In genomic region chr11:117328414-117329010, GRCh38 we compare ENCODE assay signal across 8 cellular contexts. TPM values are rescaled to one million over a fixed set of nuclear protein-coding genes. Genes with fewer than 3 reads are reported as not detected.
DNase-seq lines count a peak whose midpoint lies in the region; ATAC-seq and TF ChIP-seq lines count a peak whose summit lies in the region.

No MANE protein-coding gene starts in this region.

- H3K36me3 Mint-ChIP-seq in activated T-helper 1 cell treated with anti-CD3 and anti-CD28 coated beads, Interleukin-12 subunit alpha, Interleukin-12 subunit beta, Interleukin-2, Interleukin-4 antibody, amounts not matched to agents 30 ng/mL and 10 ng/mL and 1 ng/mL, durations not matched to agents 14 hours and 24 hours and 36 hours (ENCODE audit: low read depth) = peaks cover 2% of the 10 kb centered on the region

- H3K79me2 ChIP-seq in MM.1S (ENCODE audit: low read length) = no peaks in the 10 kb centered on the region

- no peak overlapping the region for H3K4me3 Mint-ChIP-seq in activated T-helper 1 cell treated with anti-CD3 and anti-CD28 coated beads, Interleukin-12 subunit alpha, Interleukin-12 subunit beta, Interleukin-2, Interleukin-4 antibody, amounts not matched to agents 30 ng/mL and 10 ng/mL and 1 ng/mL, durations not matched to agents 14 hours and 24 hours and 36 hours

- H3K4me3 ChIP-seq in MM.1S (ENCODE audit: low read length) (peak overlapping the region; percentile 76), right cardiac atrium (ENCODE audit: low read length) (peak overlapping the region; percentile 79), skeletal muscle cell (ENCODE audit: low read depth, low read length) (peak overlapping the region; percentile 84)

- H3K4me1 Mint-ChIP-seq in activated T-helper 1 cell treated with anti-CD3 and anti-CD28 coated beads, Interleukin-12 subunit alpha, Interleukin-12 subunit beta, Interleukin-2, Interleukin-4 antibody, amounts not matched to agents 30 ng/mL and 10 ng/mL and 1 ng/mL, durations not matched to agents 14 hours and 24 hours and 36 hours (ENCODE audit: low read depth) = peaks cover 9% of the 10 kb centered on the region

- H3F3A ChIP-seq in MM.1S (ENCODE audit: insufficient read depth, low read length) = 0 out of 2 replicates have a peak, but pooled peaks cover 9% of the 10 kb centered on the region

- TF ChIP-seq CTCF in MM.1S (IDR thresholded peaks at IDR 0.05; ENCODE audit: low read length) = no peak

- no peaks in the 10 kb centered on the region for H3K36me3 ChIP-seq in MM.1S (replicated peaks; ENCODE audit: insufficient read depth, low read length)

- H3K27me3 ChIP-seq in MM.1S (replicated peaks; ENCODE audit: insufficient read depth, low read length) = no peaks in the 10 kb centered on the region
- no peaks in the 10 kb centered on the region for H3K27me3 ChIP-seq in right cardiac atrium (ENCODE audit: control insufficient read depth, insufficient read depth)

- peak overlapping the region; percentile 72 for H2AFZ ChIP-seq in MM.1S (ENCODE audit: low read length)

- H4K20me1 ChIP-seq in MM.1S (ENCODE audit: insufficient read depth, low read length) = no peaks in the 10 kb centered on the region

- intact Hi-C loops in right cardiac atrium (cut with DNase I) = no loop called here
- intact Hi-C loops in activated T-helper 1 cell treated with anti-CD3 and anti-CD28 coated beads, Interleukin-12 subunit alpha, Interleukin-12 subunit beta, Interleukin-2, Interleukin-4 antibody, amounts not matched to agents 30 ng/mL and 10 ng/mL and 1 ng/mL, durations not matched to agents 14 hours and 24 hours and 36 hours (cut with micrococcal nuclease) = loop anchor here (1.0 to 5.0 kb wide), 6 partner anchors 98 to 1244 kb away; partner anchors contain the start of genes ARCN1, ATP5MG and ZPR1

- no peaks in the 10 kb centered on the region for H3K9me3 Mint-ChIP-seq in activated T-helper 1 cell treated with anti-CD3 and anti-CD28 coated beads, Interleukin-12 subunit alpha, Interleukin-12 subunit beta, Interleukin-2, Interleukin-4 antibody, amounts not matched to agents 30 ng/mL and 10 ng/mL and 1 ng/mL, durations not matched to agents 14 hours and 24 hours and 36 hours

- peak overlapping the region; percentile 70 for H3K9ac ChIP-seq in MM.1S (ENCODE audit: low read length)

- H3K4me1 ChIP-seq in MM.1S (ENCODE audit: low read length) = peaks cover 8% of the 10 kb centered on the region; the same call in 1 of the 2 replicates
- peaks cover 3% of the 10 kb centered on the region for H3K4me1 ChIP-seq in right cardiac atrium (ENCODE audit: control insufficient read depth, insufficient read depth, low read length)

- no peak overlapping the region for H3K27ac Mint-ChIP-seq in activated T-helper 1 cell treated with anti-CD3 and anti-CD28 coated beads, Interleukin-12 subunit alpha, Interleukin-12 subunit beta, Interleukin-2, Interleukin-4 antibody, amounts not matched to agents 30 ng/mL and 10 ng/mL and 1 ng/mL, durations not matched to agents 14 hours and 24 hours and 36 hours

- peaks cover 5% of the 10 kb centered on the region for H3K27me3 Mint-ChIP-seq in activated T-helper 1 cell treated with anti-CD3 and anti-CD28 coated beads, Interleukin-12 subunit alpha, Interleukin-12 subunit beta, Interleukin-2, Interleukin-4 antibody, amounts not matched to agents 30 ng/mL and 10 ng/mL and 1 ng/mL, durations not matched to agents 14 hours and 24 hours and 36 hours (ENCODE audit: insufficient read depth)

- H3K4me2 ChIP-seq in MM.1S (ENCODE audit: low read depth, low read length) = peak overlapping the region; percentile 84

- H3K9me3 ChIP-seq in MM.1S (replicated peaks; ENCODE audit: insufficient read depth, low read length) (no peaks in the 10 kb centered on the region), right cardiac atrium (ENCODE audit: control insufficient read depth, low read length) (no peaks in the 10 kb centered on the region)

- DNase-seq in AG08395 (ENCODE audit: low spot score) = peak; percentile 50
- no peak for DNase-seq in MM.1S
- DNase-seq in activated naive CD4-positive, alpha-beta T cell treated with anti-CD3 and anti-CD28 coated beads, Interleukin-2, amount 50 U/mL, for 16 hours = peak; percentile 16
- DNase-seq in right cardiac atrium = peak in 1 of 3 donors; percentile 53
- no peak for DNase-seq in skeletal muscle cell (ENCODE audit: low read depth)
- no peak for DNase-seq in activated T-helper 1 cell treated with anti-CD3 and anti-CD28 coated beads, Interleukin-12 subunit alpha, Interleukin-12 subunit beta, Interleukin-2, Interleukin-4 antibody, amounts not matched to agents 30 ng/mL and 10 ng/mL and 1 ng/mL, durations not matched to agents 14 hours and 24 hours and 36 hours (ENCODE audit: low spot score)

- WGBS in right cardiac atrium = 3% methylated on average over 15 of the region's 15 CpGs

- H3K27ac ChIP-seq in MM.1S (ENCODE audit: low read length) (peak overlapping the region; percentile 70; the same call in 1 of the 2 replicates), right cardiac atrium (ENCODE audit: low read length) (peak overlapping the region; percentile 89)

- ATAC-seq in GM19023 (IDR thresholded peaks at IDR 0.05; ENCODE audit: unreplicated experiment) = peak; percentile 1
- ATAC-seq in right cardiac atrium = peak; percentile 70 to 77
- ATAC-seq in HG02870 (IDR thresholded peaks at IDR 0.05; ENCODE audit: unreplicated experiment) = no peak

- no peaks in the 10 kb centered on the region for H3K9me2 ChIP-seq in MM.1S (replicated peaks; ENCODE audit: insufficient read depth, low read length)

RNA-seq across cellular contexts. Expression of gene CEP164, which starts 0.9 kb away (rescaled TPM):
- total RNA-seq in right cardiac atrium = 10 to 100 TPM in 1 of 4 donors, 1 to 10 TPM in 3; 7.9 to 10.6 (median 9.2) TPM
- 8.6 TPM for polyA plus RNA-seq in right cardiac atrium
- 37.2 and 43.5 TPM in 2 replicates for total RNA-seq in activated T-helper 1 cell treated with anti-CD3 and anti-CD28 coated beads, Interleukin-12 subunit alpha, Interleukin-12 subunit beta, Interleukin-2, Interleukin-4 antibody, amounts not matched to agents 30 ng/mL and 10 ng/mL and 1 ng/mL, durations not matched to agents 14 hours and 24 hours and 36 hours

RNA-seq across cellular contexts. Expression of gene BACE1, which starts 12.5 kb away (rescaled TPM):
- 10 to 100 TPM; 14.4 to 19.9 (median 17.6) TPM for total RNA-seq in right cardiac atrium
- polyA plus RNA-seq in right cardiac atrium = 6.6 TPM
- total RNA-seq in activated T-helper 1 cell treated with anti-CD3 and anti-CD28 coated beads, Interleukin-12 subunit alpha, Interleukin-12 subunit beta, Interleukin-2, Interleukin-4 antibody, amounts not matched to agents 30 ng/mL and 10 ng/mL and 1 ng/mL, durations not matched to agents 14 hours and 24 hours and 36 hours = 0.13 and 0.27 TPM in 2 replicates

RNA-seq across cellular contexts. Expression of gene BACE1-AS, which starts 37.4 kb away (rescaled TPM):
- 10 to 100 TPM in 1 of 4 donors, 1 to 10 TPM in 3; 7.0 to 10.5 (median 8.2) TPM for total RNA-seq in right cardiac atrium
- 6.6 TPM for polyA plus RNA-seq in right cardiac atrium
- total RNA-seq in activated T-helper 1 cell treated with anti-CD3 and anti-CD28 coated beads, Interleukin-12 subunit alpha, Interleukin-12 subunit beta, Interleukin-2, Interleukin-4 antibody, amounts not matched to agents 30 ng/mL and 10 ng/mL and 1 ng/mL, durations not matched to agents 14 hours and 24 hours and 36 hours = 4.8 and 5.7 TPM in 2 replicates

Comparison
In these comparisons a context has a peak if more than half of its experiments do, and no peak if none do; other contexts are left out.
1. DNase-seq: peak in AG08395 (single experiment) and activated naive CD4-positive, alpha-beta T cell treated with anti-CD3 and anti-CD28 coated beads, Interleukin-2, amount 50 U/mL, for 16 hours (single experiment); none in MM.1S (single experiment), skeletal muscle cell (single experiment) and activated T-helper 1 cell treated with anti-CD3 and anti-CD28 coated beads, Interleukin-12 subunit alpha, Interleukin-12 subunit beta, Interleukin-2, Interleukin-4 antibody, amounts not matched to agents 30 ng/mL and 10 ng/mL and 1 ng/mL, durations not matched to agents 14 hours and 24 hours and 36 hours (single experiment).
2. RNA of gene BACE1, which starts 12.5 kb away (total RNA-seq): 14.4 to 19.9 TPM in right cardiac atrium; 0.13 to 0.27 TPM in activated T-helper 1 cell treated with anti-CD3 and anti-CD28 coated beads, Interleukin-12 subunit alpha, Interleukin-12 subunit beta, Interleukin-2, Interleukin-4 antibody, amounts not matched to agents 30 ng/mL and 10 ng/mL and 1 ng/mL, durations not matched to agents 14 hours and 24 hours and 36 hours; every median in the first group is over 10 times any median in the second.
3. Peak in every context shown above with its lines, with median percentiles within 50 percentile points of each other: H3K4me3 ChIP-seq.